In the genomic region with DNA sequence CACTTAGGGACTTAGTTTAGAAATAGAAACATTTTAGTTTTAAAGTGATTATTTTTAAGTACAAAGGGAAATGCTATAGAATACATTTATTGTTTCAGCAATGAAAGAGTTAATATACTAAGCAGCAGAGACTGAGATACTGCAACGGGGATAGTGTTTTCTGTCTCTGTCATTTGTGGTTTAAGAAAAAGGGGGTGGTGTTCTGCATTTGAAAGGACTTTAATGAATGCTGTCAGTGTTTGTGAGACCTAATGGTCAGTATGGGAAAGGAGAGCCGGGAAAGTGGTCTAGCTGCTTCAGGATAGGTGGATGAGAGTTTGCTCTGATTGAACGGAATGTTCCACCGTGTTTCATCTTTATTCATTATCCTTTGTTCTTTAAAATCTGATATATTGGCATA, we compare ENCODE assay signal across 9 cellular contexts. TPM values are rescaled to one million over a fixed set of nuclear protein-coding genes. Genes with fewer than 3 reads are reported as not detected.
DNase-seq lines count a peak whose midpoint lies in the region; ATAC-seq and TF ChIP-seq lines count a peak whose summit lies in the region.
"Had no signal": no experiment of that assay in that cellular context is flagged by ENCODE, and none has a peak within 500 bp of the region (broad histone marks: within the 10 kb centered on the region; RNA-seq: fewer than 3 reads in every experiment).

A gene with protein sequence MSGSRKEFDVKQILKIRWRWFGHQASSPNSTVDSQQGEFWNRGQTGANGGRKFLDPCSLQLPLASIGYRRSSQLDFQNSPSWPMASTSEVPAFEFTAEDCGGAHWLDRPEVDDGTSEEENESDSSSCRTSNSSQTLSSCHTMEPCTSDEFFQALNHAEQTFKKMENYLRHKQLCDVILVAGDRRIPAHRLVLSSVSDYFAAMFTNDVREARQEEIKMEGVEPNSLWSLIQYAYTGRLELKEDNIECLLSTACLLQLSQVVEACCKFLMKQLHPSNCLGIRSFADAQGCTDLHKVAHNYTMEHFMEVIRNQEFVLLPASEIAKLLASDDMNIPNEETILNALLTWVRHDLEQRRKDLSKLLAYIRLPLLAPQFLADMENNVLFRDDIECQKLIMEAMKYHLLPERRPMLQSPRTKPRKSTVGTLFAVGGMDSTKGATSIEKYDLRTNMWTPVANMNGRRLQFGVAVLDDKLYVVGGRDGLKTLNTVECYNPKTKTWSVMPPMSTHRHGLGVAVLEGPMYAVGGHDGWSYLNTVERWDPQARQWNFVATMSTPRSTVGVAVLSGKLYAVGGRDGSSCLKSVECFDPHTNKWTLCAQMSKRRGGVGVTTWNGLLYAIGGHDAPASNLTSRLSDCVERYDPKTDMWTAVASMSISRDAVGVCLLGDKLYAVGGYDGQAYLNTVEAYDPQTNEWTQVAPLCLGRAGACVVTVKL (plus strand): TSS at position 139 of the 400 bp plus-strand sequence. CDS start 421 bp downstream, outside the sequence.

- H3K36me3 ChIP-seq in Caco-2 (ENCODE audit: control insufficient read depth, insufficient read depth, low read length): no peaks in the 10 kb centered on the region
- H3K36me3 ChIP-seq: ascending aorta had no signal

- no peak within 1 kb of the TSS for H3K4me3 ChIP-seq in Caco-2 (ENCODE audit: low read depth, low read length)
- H3K4me3 ChIP-seq: ascending aorta had no signal

- H3K9me3 ChIP-seq in Caco-2: no peaks in the 10 kb centered on the region
- H3K9me3 ChIP-seq: ascending aorta had no signal

- intact Hi-C loops in Caco-2 (cut with micrococcal nuclease; ENCODE audit: unreplicated experiment): no loop called here

- peaks cover 6% of the 10 kb centered on the region for H3K36me3 Mint-ChIP-seq in Caco-2 (ENCODE audit: insufficient read depth, unreplicated experiment)
- H3K36me3 Mint-ChIP-seq in glutamatergic neuron (ENCODE audit: unreplicated experiment): no peaks in the 10 kb centered on the region
- H3K36me3 Mint-ChIP-seq in neural crest cell (ENCODE audit: low read depth): no peaks in the 10 kb centered on the region

- H3K4me1 ChIP-seq in Caco-2: no peaks in the 10 kb centered on the region
- H3K4me1 ChIP-seq: ascending aorta had no signal

- TF ChIP-seq CTCF in Caco-2 (IDR thresholded peaks at IDR 0.05; ENCODE audit: insufficient read depth in 1 of 2, low read depth in 1 of 2, low read length in 1 of 2, severe bottlenecking in 1 of 2, unreplicated experiment in 1 of 2) (no peak), glutamatergic neuron (IDR thresholded peaks at IDR 0.05; ENCODE audit: partially characterized antibody, unreplicated experiment) (no peak), neural crest cell (conservative IDR thresholded peaks at IDR 0.05) (no peak)

- peaks cover 8% of the 10 kb centered on the region for H3K4me1 Mint-ChIP-seq in Caco-2 (ENCODE audit: low read depth, unreplicated experiment)
- peaks cover 2% of the 10 kb centered on the region for H3K4me1 Mint-ChIP-seq in glutamatergic neuron (ENCODE audit: low read depth, unreplicated experiment)
- peaks cover 25% of the 10 kb centered on the region for H3K4me1 Mint-ChIP-seq in neural crest cell

- BruUV-seq in Caco-2 (replicated peaks; lab: Mats Ljungman, UMichigan): no TSS peak

- H3K27me3 Mint-ChIP-seq in Caco-2 (ENCODE audit: insufficient read depth, unreplicated experiment): no peaks in the 10 kb centered on the region
- no peaks in the 10 kb centered on the region for H3K27me3 Mint-ChIP-seq in glutamatergic neuron (ENCODE audit: unreplicated experiment)
- no peaks in the 10 kb centered on the region for H3K27me3 Mint-ChIP-seq in neural crest cell (ENCODE audit: low read depth)

- H3K27me3 ChIP-seq in Caco-2 (replicated peaks; ENCODE audit: control insufficient read depth, insufficient read depth, low read length): no peaks in the 10 kb centered on the region
- H3K27me3 ChIP-seq: ascending aorta had no signal

- CTCF ChIA-PET in Caco-2 (lab: Charles Lee): no interaction called here

- H3K9me3 Mint-ChIP-seq in Caco-2 (ENCODE audit: unreplicated experiment) (no peaks in the 10 kb centered on the region), glutamatergic neuron (ENCODE audit: unreplicated experiment) (no peaks in the 10 kb centered on the region), neural crest cell (no peaks in the 10 kb centered on the region)

- H3K4me3 Mint-ChIP-seq in Caco-2 (ENCODE audit: unreplicated experiment) (no peak within 1 kb of the TSS), glutamatergic neuron (ENCODE audit: unreplicated experiment) (peak within 1 kb of the TSS; percentile 16), neural crest cell (peak within 1 kb of the TSS; percentile 84)

- DNase-seq in Caco-2: no peak
- DNase-seq in RPMI7951 (ENCODE audit: low read depth): peak; percentile 30
- DNase-seq in glutamatergic neuron: no peak
- DNase-seq in neural crest cell (ENCODE audit: low read depth, low spot score): peak; percentile 26
- no peak for DNase-seq in NCI-H524 (lab: John Stamatoyannopoulos, UW)

- POLR2A ChIA-PET in Caco-2 (lab: Charles Lee): no interaction called here

- ATAC-seq in HG02588 (IDR thresholded peaks at IDR 0.05; ENCODE audit: unreplicated experiment) (no peak), HG03571 (IDR thresholded peaks at IDR 0.05; ENCODE audit: unreplicated experiment) (no peak), GM19351 (IDR thresholded peaks at IDR 0.05; ENCODE audit: unreplicated experiment) (no peak)

- H3K27ac Mint-ChIP-seq in Caco-2 (ENCODE audit: unreplicated experiment) (no peak within 1 kb of the TSS), glutamatergic neuron (ENCODE audit: unreplicated experiment) (no peak within 1 kb of the TSS), neural crest cell (ENCODE audit: unreplicated experiment) (peak within 1 kb of the TSS; percentile 95)

RNA-seq across cellular contexts. Expression of the gene that starts here (rescaled TPM):
- total RNA-seq in Caco-2 (2022): 74.6 and 96.5 TPM in 2 replicates
- 30.1 and 35.7 TPM in 2 replicates for total RNA-seq in RPMI7951 (2014; rRNA removed; shearing (Covaris generic))
- total RNA-seq in glutamatergic neuron (ENCODE audit: unreplicated experiment): 11.5 TPM
- 30.2 and 30.6 TPM in 2 replicates for total RNA-seq in neural crest cell

Comparison
In these comparisons a context has a peak if more than half of its experiments do, and no peak if none do; other contexts are left out.
1. DNase-seq: peak in RPMI7951 (single experiment) and neural crest cell (single experiment); none in Caco-2 (0 of 2), glutamatergic neuron (single experiment) and NCI-H524 (0 of 2).